Comparison of ENCODE assay signal across 1 cellular context in genomic region chr13:80562423-80562822, GRCh38.
TF ChIP-seq lines count a peak whose summit lies in the region.

No MANE protein-coding gene starts in this region.

TF ChIP-seq in SK-N-SH, 30 proteins besides CTCF, POLR2A, EP300 and RAD21 (continued from another document):
- TF ChIP-seq NFIC (IDR thresholded peaks at IDR 0.05; ENCODE audit: borderline replicate concordance) = no peak
- no peak for TF ChIP-seq YY1 (IDR thresholded peaks at IDR 0.05; ENCODE audit: low read depth)
- no peak for TF ChIP-seq FOXJ3 (CRISPR knock-in tag; IDR thresholded peaks at IDR 0.05)
- no peak for TF ChIP-seq FOXM1 (IDR thresholded peaks at IDR 0.05; ENCODE audit: low read depth)
